ENCODE assay signal across 22 cellular contexts in genomic region chr13:24040835-24041234, GRCh38.
DNase-seq lines count a peak whose midpoint lies in the region; ATAC-seq and TF ChIP-seq lines count a peak whose summit lies in the region.
"Had no signal": no experiment of that assay in that cellular context is flagged by ENCODE, and none has a peak within 500 bp of the region (broad histone marks: within the 10 kb centered on the region; RNA-seq: fewer than 3 reads in every experiment).

No MANE protein-coding gene starts in this region.

- WGBS in mesendoderm (ENCODE audit: extremely low coverage, insufficient coverage, low lambda C conversion rate): no CpG with 5 or more reads among the region's 3 CpGs

- H3K79me2 ChIP-seq in mesendoderm (ENCODE audit: control insufficient read depth, insufficient read depth, low read length) (no peaks in the 10 kb centered on the region), MM.1S (ENCODE audit: low read length) (no peaks in the 10 kb centered on the region)
- H3K79me2 ChIP-seq: parathyroid adenoma had no signal

- no peak overlapping the region for H2AFZ ChIP-seq in MM.1S (ENCODE audit: low read length)
- H2AFZ ChIP-seq: parathyroid adenoma had no signal

- peak overlapping the region; percentile 5 for H3K56ac ChIP-seq in mesendoderm (ENCODE audit: low read length)

- H3K4me2 ChIP-seq in mesendoderm (ENCODE audit: low read length) (no peak overlapping the region), MM.1S (ENCODE audit: low read depth, low read length) (no peak overlapping the region)
- H3K4me2 ChIP-seq: KMS-11, SK-N-SH had no signal

- H3K27ac Mint-ChIP-seq in brain: peak overlapping the region; percentile 9 to 59 (median 23)
- H3K27ac Mint-ChIP-seq: activated CD4-positive, alpha-beta memory T cell treated with anti-CD3 and anti-CD28 coated beads, Interleukin-2, amount 10 ng/mL, durations not matched to agents 7 days and 5 days; effector memory CD8-positive, alpha-beta T cell; naive thymus-derived CD8-positive, alpha-beta T cell had no signal

- no peaks in the 10 kb centered on the region for H3K27me3 ChIP-seq in mesendoderm (ENCODE audit: insufficient read depth, low read length, poor library complexity)
- no peaks in the 10 kb centered on the region for H3K27me3 ChIP-seq in MM.1S (replicated peaks; ENCODE audit: insufficient read depth, low read length)
- H3K27me3 ChIP-seq in foreskin keratinocyte: no peaks in the 10 kb centered on the region

- no peak overlapping the region for H4K5ac ChIP-seq in mesendoderm (ENCODE audit: low read length)

- H3K79me1 ChIP-seq in mesendoderm (ENCODE audit: low read length): no peaks in the 10 kb centered on the region

- no peaks in the 10 kb centered on the region for H3K36me3 ChIP-seq in mesendoderm (ENCODE audit: control insufficient read depth, insufficient read depth, low read length)
- H3K36me3 ChIP-seq in MM.1S (replicated peaks; ENCODE audit: insufficient read depth, low read length): no peaks in the 10 kb centered on the region

- H3K4me1 Mint-ChIP-seq in brain: peaks cover 88% of the 10 kb centered on the region

- H3K18ac ChIP-seq in mesendoderm (ENCODE audit: low read length): no peak overlapping the region

- H3K36me3 Mint-ChIP-seq in brain: no peaks in the 10 kb centered on the region

- H3F3A ChIP-seq in MM.1S (ENCODE audit: insufficient read depth, low read length): no peaks in the 10 kb centered on the region

- no peak overlapping the region for H2AK5ac ChIP-seq in mesendoderm (ENCODE audit: low read length)

- H3K4me1 ChIP-seq in mesendoderm (ENCODE audit: control insufficient read depth, low read depth, low read length) (no peaks in the 10 kb centered on the region), MM.1S (ENCODE audit: low read length) (no peaks in the 10 kb centered on the region), foreskin keratinocyte (no peaks in the 10 kb centered on the region)

- no peak overlapping the region for H3K23ac ChIP-seq in mesendoderm (ENCODE audit: low read length)

- TF ChIP-seq CTCF in brain (conservative IDR thresholded peaks at IDR 0.05) (no peak), MM.1S (IDR thresholded peaks at IDR 0.05; ENCODE audit: low read length) (no peak), foreskin keratinocyte (conservative IDR thresholded peaks at IDR 0.05) (no peak)

- H3K9me3 Mint-ChIP-seq in brain: no peaks in the 10 kb centered on the region
- H3K9me3 Mint-ChIP-seq: activated CD4-positive, alpha-beta memory T cell treated with anti-CD3 and anti-CD28 coated beads, Interleukin-2, amount 10 ng/mL, durations not matched to agents 7 days and 5 days; effector memory CD8-positive, alpha-beta T cell; naive thymus-derived CD8-positive, alpha-beta T cell had no signal

- ATAC-seq in foreskin keratinocyte (no peak), HG03469 (IDR thresholded peaks at IDR 0.05; ENCODE audit: unreplicated experiment) (no peak)
- ATAC-seq: effector memory CD8-positive, alpha-beta T cell; HCT116; naive thymus-derived CD8-positive, alpha-beta T cell had no signal

- H3K4ac ChIP-seq in mesendoderm (ENCODE audit: low read depth, low read length): no peak overlapping the region

- no peak overlapping the region for H2BK5ac ChIP-seq in mesendoderm (ENCODE audit: low read length)

- H4K20me1 ChIP-seq in MM.1S (ENCODE audit: insufficient read depth, low read length): no peaks in the 10 kb centered on the region

- no peak overlapping the region for H3K4me3 Mint-ChIP-seq in brain
- H3K4me3 Mint-ChIP-seq: activated CD4-positive, alpha-beta memory T cell treated with anti-CD3 and anti-CD28 coated beads, Interleukin-2, amount 10 ng/mL, durations not matched to agents 7 days and 5 days; effector memory CD8-positive, alpha-beta T cell; naive thymus-derived CD8-positive, alpha-beta T cell had no signal

- H3K9ac ChIP-seq in mesendoderm (ENCODE audit: low read length) (no peak overlapping the region), MM.1S (ENCODE audit: low read length) (no peak overlapping the region)
- H3K9ac ChIP-seq: KMS-11, parathyroid adenoma, SK-N-SH had no signal

- peak; percentile 50 for DNase-seq in COLO829 (ENCODE audit: low spot score)
- peak; percentile 32 for DNase-seq in NCI-H345 (lab: John Stamatoyannopoulos, UW)
- DNase-seq in mesendoderm: peak; percentile 43
- DNase-seq in cerebellum (ENCODE audit: low spot score): no peak
- no peak for DNase-seq in MM.1S
- DNase-seq in foreskin keratinocyte: no peak
- DNase-seq: activated CD4-positive, alpha-beta memory T cell treated with anti-CD3 and anti-CD28 coated beads, Interleukin-2, amount 10 ng/mL, durations not matched to agents 7 days and 5 days; activated effector memory CD4-positive, alpha-beta T cell treated with anti-CD3 and anti-CD28 coated beads, Interleukin-2, amount 50 U/mL, for 16 hours; Calu3; effector memory CD8-positive, alpha-beta T cell; EL; kidney glomerular epithelial cell; mesenchymal stem cell; naive thymus-derived CD8-positive, alpha-beta T cell; NCI-H187 treated with DMSO at 0.1 percent for 48 hours; NCI-H226; SK-N-SH had no signal

- no peaks in the 10 kb centered on the region for H3K27me3 Mint-ChIP-seq in brain
- H3K27me3 Mint-ChIP-seq: activated CD4-positive, alpha-beta memory T cell treated with anti-CD3 and anti-CD28 coated beads, Interleukin-2, amount 10 ng/mL, durations not matched to agents 7 days and 5 days had no signal

- no peaks in the 10 kb centered on the region for H3K9me3 ChIP-seq in MM.1S (replicated peaks; ENCODE audit: insufficient read depth, low read length)
- H3K9me3 ChIP-seq: SK-N-SH had no signal

- no peaks in the 10 kb centered on the region for H3K9me2 ChIP-seq in MM.1S (replicated peaks; ENCODE audit: insufficient read depth, low read length)
- H3K9me2 ChIP-seq: SK-N-SH had no signal

- H2BK120ac ChIP-seq in mesendoderm (ENCODE audit: low read depth, low read length): no peak overlapping the region

- no peak overlapping the region for H4K8ac ChIP-seq in mesendoderm (ENCODE audit: low read depth, low read length)

- no peak overlapping the region for H2BK15ac ChIP-seq in mesendoderm (replicated peaks; ENCODE audit: low read depth)

- H3K27ac ChIP-seq in mesendoderm (ENCODE audit: low read depth, low read length) (no peak overlapping the region), MM.1S (ENCODE audit: low read length) (no peak overlapping the region), foreskin keratinocyte (no peak overlapping the region)
- H3K27ac ChIP-seq: KMS-11, parathyroid adenoma had no signal

- H3K4me3 ChIP-seq in mesendoderm (ENCODE audit: low read length) (no peak overlapping the region), MM.1S (ENCODE audit: low read length) (no peak overlapping the region)

Comparison
In these comparisons a context has a peak if more than half of its experiments do, and no peak if none do; other contexts are left out.
1. DNase-seq: peak in COLO829 (single experiment), NCI-H345 (single experiment) and mesendoderm (single experiment); none in cerebellum (single experiment), MM.1S (single experiment) and foreskin keratinocyte (0 of 2).